15 cellular contexts compared by ENCODE assay signal in the genomic region with DNA sequence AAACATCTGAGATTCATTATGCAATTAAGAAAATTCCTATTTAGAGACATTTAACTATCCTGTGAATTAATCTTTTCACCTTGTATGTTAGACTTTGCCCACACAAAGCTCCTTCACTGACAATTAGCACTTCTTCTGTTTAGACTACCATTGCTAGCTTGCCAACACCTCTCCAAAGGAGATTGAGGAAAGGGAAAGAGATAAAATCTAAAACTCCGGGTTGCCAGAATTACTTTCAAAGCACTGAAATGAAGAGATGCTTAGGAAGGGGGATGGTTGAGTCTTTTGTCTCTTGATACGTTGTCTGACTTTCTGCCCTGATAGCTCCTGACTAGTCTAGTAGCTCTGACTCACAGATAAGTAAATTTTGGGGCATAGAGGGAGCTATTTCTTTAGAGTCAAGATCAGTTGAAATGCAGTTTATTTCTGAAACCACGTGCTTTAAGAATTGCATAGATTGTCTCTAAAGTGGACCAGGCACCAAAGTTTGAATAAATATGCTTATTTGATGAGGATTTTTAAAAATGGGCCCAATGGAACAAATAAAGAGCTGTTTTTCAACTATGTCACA.
A peak's percentile ranks its signal among the peaks of the same experiment; 100 is the strongest.
DNase-seq lines count a peak whose midpoint lies in the region; ATAC-seq, FAIRE-seq and TF ChIP-seq lines count a peak whose summit lies in the region.
"Had no signal": no experiment of that assay in that cellular context is flagged by ENCODE, and none has a peak within 500 bp of the region (broad histone marks: within the 10 kb centered on the region; RNA-seq: fewer than 3 reads in every experiment).

No MANE protein-coding gene starts in this region.

- peaks cover 15% of the 10 kb centered on the region for H3K9me3 Mint-ChIP-seq in chondrocyte (ENCODE audit: low read depth)

- WGBS in right lobe of liver (ENCODE audit: insufficient coverage, low coverage, low lambda C conversion rate, missing lambda C conversion rate), result 15% methylated on average over 3 of the region's 3 CpGs

- ATAC-seq in right lobe of liver, result peak; percentile 77 to 96 (median 85)
- ATAC-seq in T-helper 17 cell, result no peak
- ATAC-seq: effector memory CD8-positive, alpha-beta T cell had no signal

- no peak overlapping the region for H3K27ac ChIP-seq in right lobe of liver
- no peak overlapping the region for H3K27ac ChIP-seq in kidney (ENCODE audit: low read depth in 2 of 2, low read length in 2 of 2)

- no peak for FAIRE-seq in kidney (lab: Jason Lieb, UNC)

- no peak overlapping the region for H3K4me3 ChIP-seq in right lobe of liver
- H3K4me3 ChIP-seq in kidney (ENCODE audit: low read length in 2 of 2), result no peak overlapping the region

- no peaks in the 10 kb centered on the region for H3K9me3 ChIP-seq in right lobe of liver
- no peaks in the 10 kb centered on the region for H3K9me3 ChIP-seq in T-helper 17 cell (ENCODE audit: control insufficient read depth, low read length, poor library complexity, severe bottlenecking)
- no peaks in the 10 kb centered on the region for H3K9me3 ChIP-seq in kidney (ENCODE audit: control insufficient read depth in 1 of 2, low read length in 2 of 2)
- H3K9me3 ChIP-seq: Caco-2 had no signal

- no peak for TF ChIP-seq POLR2A in right lobe of liver (IDR thresholded peaks at IDR 0.05)

- H3K36me3 Mint-ChIP-seq in chondrocyte (ENCODE audit: low read depth), result peaks cover 3% of the 10 kb centered on the region
- no peaks in the 10 kb centered on the region for H3K36me3 Mint-ChIP-seq in T-helper 17 cell (ENCODE audit: low read depth)

- DNase-seq in ELR (ENCODE audit: low read depth) (peak; percentile 41), NAMALWA (ENCODE audit: low spot score) (peak; percentile 7), chondrocyte (ENCODE audit: low spot score) (no peak), right lobe of liver (no peak), T1000 (lab: John Stamatoyannopoulos, UW) (no peak), T-helper 17 cell (no peak), kidney (no peak)
- no peak for DNase-seq in activated CD4-positive, alpha-beta T cell treated with anti-CD3 and anti-CD28 coated beads, Interleukin-2, amount 50 U/mL, for 48 hours
- DNase-seq: Caco-2; effector memory CD8-positive, alpha-beta T cell; NCI-H446 treated with DMSO at 0.1 percent for 48 hours; occipital lobe; Right ventricle myocardium superior; stimulated activated CD8-positive, alpha-beta memory T cell treated with anti-CD3 and anti-CD28 coated beads, Interleukin-4, amount 100 ng/mL, for 48 hours; trophoblast cell had no signal

- peaks cover 6% of the 10 kb centered on the region for H3K4me1 Mint-ChIP-seq in chondrocyte (ENCODE audit: low read depth)
- H3K4me1 Mint-ChIP-seq in T-helper 17 cell, result no peaks in the 10 kb centered on the region

- no peak overlapping the region for H3K9ac ChIP-seq in kidney (ENCODE audit: low read length in 2 of 2)

- no peak overlapping the region for H3K27ac Mint-ChIP-seq in chondrocyte (ENCODE audit: unreplicated experiment)
- no peak overlapping the region for H3K27ac Mint-ChIP-seq in T-helper 17 cell
- H3K27ac Mint-ChIP-seq: effector memory CD8-positive, alpha-beta T cell had no signal

- H3K27me3 Mint-ChIP-seq in chondrocyte (ENCODE audit: low read depth) (no peaks in the 10 kb centered on the region), T-helper 17 cell (peaks cover 6% of the 10 kb centered on the region)
- H3K27me3 Mint-ChIP-seq: effector memory CD8-positive, alpha-beta T cell had no signal

- H3K27me3 ChIP-seq in right lobe of liver, result no peaks in the 10 kb centered on the region

- intact Hi-C loops in right lobe of liver (cut with DNase I), result no loop called here
- intact Hi-C loops in kidney (cut with DNase I), result no loop called here

- peak; percentile 68 for TF ChIP-seq CTCF in chondrocyte (IDR thresholded peaks at IDR 0.05)
- peak; percentile 17 to 46 (median 38) for TF ChIP-seq CTCF in right lobe of liver (IDR thresholded peaks at IDR 0.05)
- TF ChIP-seq CTCF in kidney (IDR thresholded peaks at IDR 0.05; ENCODE audit: borderline replicate concordance, extremely low read depth, insufficient read depth), result no peak

- H3K36me3 ChIP-seq in right lobe of liver, result no peaks in the 10 kb centered on the region
- no peaks in the 10 kb centered on the region for H3K36me3 ChIP-seq in kidney (ENCODE audit: control insufficient read depth in 1 of 2, insufficient read depth in 2 of 2, low read length in 2 of 2)

- H3K4me3 Mint-ChIP-seq in chondrocyte (ENCODE audit: unreplicated experiment), result no peak overlapping the region
- H3K4me3 Mint-ChIP-seq in T-helper 17 cell, result no peak overlapping the region
- H3K4me3 Mint-ChIP-seq: effector memory CD8-positive, alpha-beta T cell had no signal

- H3K4me1 ChIP-seq in right lobe of liver (no peaks in the 10 kb centered on the region), kidney (ENCODE audit: control insufficient read depth in 1 of 2, insufficient read depth in 1 of 2, low read depth in 1 of 2, low read length in 2 of 2) (no peaks in the 10 kb centered on the region)
- H3K4me1 ChIP-seq: Caco-2 had no signal

Comparison
In these comparisons a context has a peak if more than half of its experiments do, and no peak if none do; other contexts are left out.
1. DNase-seq: peak in ELR (single experiment) and NAMALWA (single experiment); none in chondrocyte (single experiment), right lobe of liver (0 of 3), T1000 (single experiment), T-helper 17 cell (0 of 3), kidney (single experiment) and activated CD4-positive, alpha-beta T cell treated with anti-CD3 and anti-CD28 coated beads, Interleukin-2, amount 50 U/mL, for 48 hours (0 of 2).